Comparison of ENCODE assay signal across 1 cellular context in genomic region chr5:132474881-132475511, GRCh38.
TF ChIP-seq lines count a peak whose summit lies in the region.

No MANE protein-coding gene starts in this region.

TF ChIP-seq in H1, 55 proteins besides CTCF, POLR2A, EP300 and RAD21 (continued from another document):
- TF ChIP-seq GTF2F1 (IDR thresholded peaks at IDR 0.05; ENCODE audit: borderline replicate concordance, low read depth, low read length) (no peak), ASH2L (IDR thresholded peaks at IDR 0.05; ENCODE audit: low read length) (no peak), NANOG (IDR thresholded peaks at IDR 0.05; ENCODE audit: insufficient read depth, low read depth, low read length, poor library complexity, severe bottlenecking) (no peak), SAP30 (IDR thresholded peaks at IDR 0.05; ENCODE audit: insufficient read depth, insufficient replicate concordance, low read length) (no peak), TEAD4 (IDR thresholded peaks at IDR 0.05; ENCODE audit: low read depth, low read length) (no peak), SIRT6 (IDR thresholded peaks at IDR 0.05; ENCODE audit: low read length) (no peak), RXRA (IDR thresholded peaks at IDR 0.05; ENCODE audit: insufficient read depth, low read depth, low read length) (no peak), SIN3A (conservative IDR thresholded peaks at IDR 0.05 in 1 of 2, IDR thresholded peaks at IDR 0.05 in 1 of 2; ENCODE audit: low read depth in 1 of 2, low read length in 2 of 2) (no peak), SP1 (IDR thresholded peaks at IDR 0.05; ENCODE audit: low read depth, low read length) (no peak), MAX (IDR thresholded peaks at IDR 0.05) (no peak)
